Comparison of ENCODE assay signal across 36 cellular contexts in the genomic region with DNA sequence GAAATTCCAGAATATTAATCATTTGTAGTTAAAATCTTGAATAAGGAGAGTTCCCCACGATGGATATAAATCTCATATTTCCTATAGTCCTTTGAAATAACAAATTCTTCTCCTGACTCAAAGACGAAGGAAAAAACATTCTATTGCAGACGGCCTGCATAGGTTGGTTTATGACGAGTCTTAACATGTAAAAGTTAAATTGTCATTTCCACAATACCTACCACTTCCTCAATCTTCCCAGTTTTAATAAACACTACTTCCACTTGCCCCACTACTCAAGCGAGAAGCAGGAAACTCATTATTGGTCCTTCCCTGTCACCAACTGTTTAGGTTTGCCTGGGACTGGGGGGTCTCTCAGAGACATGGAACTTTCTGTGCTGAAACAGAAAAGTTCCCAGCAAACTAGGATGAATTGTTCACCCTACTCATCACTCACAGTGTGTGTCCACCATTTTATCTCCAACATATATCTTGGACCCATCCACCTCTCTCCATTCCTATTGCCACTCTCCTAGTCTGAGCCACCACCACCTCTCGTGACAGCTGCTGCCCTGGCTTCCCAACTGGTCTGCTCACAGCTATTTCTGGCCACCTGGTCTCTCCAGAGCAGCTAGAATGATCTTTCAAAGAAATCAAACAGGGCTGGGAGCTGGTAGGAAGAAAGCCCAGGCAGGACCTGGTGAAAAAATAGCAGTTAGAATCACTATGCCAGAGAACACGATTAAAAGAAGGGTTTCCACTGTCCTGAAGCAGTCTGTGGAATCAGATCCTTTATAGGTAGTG. TPM values are rescaled to one million over a fixed set of nuclear protein-coding genes. Genes with fewer than 3 reads are reported as not detected.
DNase-seq lines count a peak whose midpoint lies in the region; ATAC-seq, FAIRE-seq and TF ChIP-seq lines count a peak whose summit lies in the region.
"Had no signal": no experiment of that assay in that cellular context is flagged by ENCODE, and none has a peak within 500 bp of the region (broad histone marks: within the 10 kb centered on the region; RNA-seq: fewer than 3 reads in every experiment).

No MANE protein-coding gene starts in this region.

- CTCF ChIA-PET in PC-9 (lab: Charles Lee) = no interaction called here

- no peaks in the 10 kb centered on the region for H3K9me2 ChIP-seq in PC-9 (ENCODE audit: insufficient read depth)

- 0 out of 2 replicates have a peak overlapping the region, but pooled peaks have one; percentile 53 for H2AFZ ChIP-seq in PC-9

- H3K4me3 ChIP-seq in PC-9 (no peak overlapping the region), bronchial epithelial cell (ENCODE audit: low read depth, low read length) (no peak overlapping the region), skeletal muscle tissue (ENCODE audit: low read length in 3 of 3) (no peak overlapping the region)
- H3K4me3 ChIP-seq: coronary artery, SJSA1, thoracic aorta had no signal

- H3K79me2 ChIP-seq in PC-9 (ENCODE audit: low read depth) = no peaks in the 10 kb centered on the region

- H3K9me3 ChIP-seq in PC-9 (ENCODE audit: insufficient read depth, low read depth) = no peaks in the 10 kb centered on the region
- H3K9me3 ChIP-seq in skeletal muscle tissue (ENCODE audit: control insufficient read depth in 3 of 3, low read length in 3 of 3) = peaks cover 0 to 2% (median 0%) of the 10 kb centered on the region in 3 donors
- H3K9me3 ChIP-seq: neutrophil, SJSA1, thoracic aorta had no signal

- H3K4me2 ChIP-seq in PC-9 = no peak overlapping the region

- POLR2A ChIA-PET in PC-9 (lab: Charles Lee; ENCODE audit: unreplicated experiment) = interaction anchor here (0.6 kb wide), 1 partner anchor 198 kb away, joined by 4 read pairs; no protein-coding TSS in a partner anchor

- no peak for TF ChIP-seq CTCF in PC-9 (conservative IDR thresholded peaks at IDR 0.05)
- no peak for TF ChIP-seq CTCF in bronchial epithelial cell (IDR thresholded peaks at IDR 0.05; ENCODE audit: insufficient read depth, low read length, severe bottlenecking)

- no peaks in the 10 kb centered on the region for H4K20me1 ChIP-seq in PC-9 (ENCODE audit: insufficient read depth)

- peak; percentile 20 for DNase-seq in NOMO-1 treated with DMSO at 0.1 percent for 48 hours (lab: John Stamatoyannopoulos, UW; ENCODE audit: unreplicated experiment)
- no peak for DNase-seq in NOMO-1 treated with dmso at 0.1 percent for 144 hours (lab: John Stamatoyannopoulos, UW; ENCODE audit: unreplicated experiment)
- DNase-seq in PC-9 = no peak
- peak; percentile 55 for DNase-seq in bronchial epithelial cell (ENCODE audit: low read depth)
- no peak for DNase-seq in NCI-H1092 treated with DMSO at 0.1 percent for 48 hours (lab: John Stamatoyannopoulos, UW)
- DNase-seq: activated CD4-positive, alpha-beta T cell treated with anti-CD3 and anti-CD28 coated beads, Interleukin-2, amount 50 U/mL, for 4 hours; activated CD4-positive, CD25-positive, alpha-beta regulatory T cell; activated naive CD4-positive, alpha-beta T cell; activated naive CD8-positive, alpha-beta T cell treated with anti-CD3 and anti-CD28 coated beads, Interleukin-2, amount 50 U/mL, for 24 hours; activated T-cell treated with anti-CD3 and anti-CD28 coated beads, Interleukin-2, amount 50 U/mL, for 72 hours; caudate nucleus; effector memory CD4-positive, alpha-beta T cell; erythroblast; H9; Kasumi-1; naive thymus-derived CD4-positive, alpha-beta T cell; NCI-H1694; NCI-H446 treated with DMSO at 0.1 percent for 48 hours; NK-92 treated with Interleukin-12 subunit alpha and Interleukin-12 subunit beta, amount 100 ng/mL, for 24 hours; posterior cingulate gyrus; right cardiac atrium; stimulated activated CD4-positive, alpha-beta T cell treated with anti-CD3 and anti-CD28 coated beads, Interleukin-2, amount 100 ng/mL, for 48 hours; stimulated activated naive CD8-positive, alpha-beta T cell treated with anti-CD3 and anti-CD28 coated beads, Interleukin-15, amount 100 ng/mL, for 72 hours; T-cell had no signal

- intact Hi-C loops in PC-9 (cut with micrococcal nuclease; ENCODE audit: unreplicated experiment) = loop anchor here (5.0 to 10.0 kb wide), 2 partner anchors 48 to 375 kb away; a partner anchor contains a TSS

- BruUV-seq in PC-9 (replicated peaks; lab: Mats Ljungman, UMichigan) = no TSS peak

- no peak for FAIRE-seq in bronchial epithelial cell (lab: Jason Lieb, UNC)
- FAIRE-seq: astrocyte, islet of Langerhans, RCC 7860 had no signal

- no peak for ATAC-seq in HG03571 (IDR thresholded peaks at IDR 0.05; ENCODE audit: unreplicated experiment)
- ATAC-seq in GM19467 (IDR thresholded peaks at IDR 0.05; ENCODE audit: unreplicated experiment) = no peak
- ATAC-seq: activated naive CD8-positive, alpha-beta T cell treated with anti-CD3 and anti-CD28 coated beads, Interleukin-2, amount 50 U/mL, for 24 hours; activated T-cell treated with anti-CD3 and anti-CD28 coated beads, Interleukin-2, amount 50 U/mL, for 72 hours; naive thymus-derived CD4-positive, alpha-beta T cell; right cardiac atrium; stimulated activated naive CD8-positive, alpha-beta T cell treated with anti-CD3 and anti-CD28 coated beads, Interleukin-15, amount 100 ng/mL, for 72 hours; T-cell had no signal

- H3K4me1 ChIP-seq in PC-9 (replicated peaks; ENCODE audit: insufficient read depth) (peaks cover 21% of the 10 kb centered on the region), skeletal muscle tissue (ENCODE audit: control insufficient read depth in 3 of 3, insufficient read depth in 3 of 3, low read length in 3 of 3) (peaks cover 18 to 31% (median 24%) of the 10 kb centered on the region in 3 donors)

- H3K27ac ChIP-seq in PC-9 (no peak overlapping the region), skeletal muscle tissue (ENCODE audit: low read depth, low read length) (peak overlapping the region; percentile 65)
- H3K27ac ChIP-seq: coronary artery, neutrophil, SJSA1, thoracic aorta had no signal

- H3K36me3 ChIP-seq in PC-9 (ENCODE audit: low read depth) = no peaks in the 10 kb centered on the region
- H3K36me3 ChIP-seq in bronchial epithelial cell (ENCODE audit: control insufficient read depth, insufficient read depth, low read length) = no peaks in the 10 kb centered on the region
- H3K36me3 ChIP-seq in skeletal muscle tissue (ENCODE audit: control insufficient read depth in 3 of 3, insufficient read depth in 3 of 3, low read length in 3 of 3) = no peaks in the 10 kb centered on the region
- H3K36me3 ChIP-seq: neutrophil, SJSA1, thoracic aorta had no signal

- H3F3A ChIP-seq in PC-9 (ENCODE audit: insufficient read depth, low read depth) = peaks cover 25% of the 10 kb centered on the region

- H3K9ac ChIP-seq in skeletal muscle tissue (ENCODE audit: low read depth in 1 of 3, low read length in 3 of 3) = peak overlapping the region in 1 of 3 donors; percentile 1

- H3K27me3 ChIP-seq in PC-9 (ENCODE audit: insufficient read depth, low read depth) (peaks cover 13% of the 10 kb centered on the region), bronchial epithelial cell (ENCODE audit: control insufficient read depth, insufficient read depth, low read length) (peaks cover 3% of the 10 kb centered on the region), skeletal muscle tissue (ENCODE audit: control insufficient read depth in 3 of 3, insufficient read depth in 3 of 3, low read length in 3 of 3) (peaks cover 44 to 64% (median 59%) of the 10 kb centered on the region in 3 donors)

RNA-seq across cellular contexts. Expression of a gene that starts 15.1 kb away (rescaled TPM):
- 19.2 and 20.4 TPM in 2 replicates for total RNA-seq in PC-9 (2021)
- total RNA-seq in bronchial epithelial cell = 12.1 and 14.3 TPM in 2 replicates
- 18.8 TPM for total RNA-seq in skeletal muscle tissue

RNA-seq across cellular contexts. Expression of a gene that starts 42.1 kb away (rescaled TPM):
- total RNA-seq in PC-9 (2021) (6.0 and 6.7 TPM in 2 replicates), bronchial epithelial cell (4.9 and 5.5 TPM in 2 replicates), skeletal muscle tissue (8.4 TPM)

RNA-seq across cellular contexts. Expression of a gene that starts 49.2 kb away (rescaled TPM):
- total RNA-seq in PC-9 (2021) (not detected in 2 replicates), bronchial epithelial cell (0.79 and 1.2 TPM in 2 replicates), skeletal muscle tissue (0.52 TPM)
- total RNA-seq: astrocyte, Daoy, H9, mesothelial cell of epicardium, SJSA1 had no signal

RNA-seq across cellular contexts. Expression of a gene that starts 57.0 kb away (rescaled TPM):
- total RNA-seq in PC-9 (2021) (12.1 and 14.8 TPM in 2 replicates), bronchial epithelial cell (4.9 and 8.7 TPM in 2 replicates), skeletal muscle tissue (15.7 TPM)

Comparison
In these comparisons a context has a peak if more than half of its experiments do, and no peak if none do; other contexts are left out.
1. DNase-seq: peak in NOMO-1 treated with DMSO at 0.1 percent for 48 hours (single experiment) and bronchial epithelial cell (single experiment); none in NOMO-1 treated with dmso at 0.1 percent for 144 hours (single experiment), PC-9 (0 of 2) and NCI-H1092 treated with DMSO at 0.1 percent for 48 hours (single experiment).